In the genomic region with DNA sequence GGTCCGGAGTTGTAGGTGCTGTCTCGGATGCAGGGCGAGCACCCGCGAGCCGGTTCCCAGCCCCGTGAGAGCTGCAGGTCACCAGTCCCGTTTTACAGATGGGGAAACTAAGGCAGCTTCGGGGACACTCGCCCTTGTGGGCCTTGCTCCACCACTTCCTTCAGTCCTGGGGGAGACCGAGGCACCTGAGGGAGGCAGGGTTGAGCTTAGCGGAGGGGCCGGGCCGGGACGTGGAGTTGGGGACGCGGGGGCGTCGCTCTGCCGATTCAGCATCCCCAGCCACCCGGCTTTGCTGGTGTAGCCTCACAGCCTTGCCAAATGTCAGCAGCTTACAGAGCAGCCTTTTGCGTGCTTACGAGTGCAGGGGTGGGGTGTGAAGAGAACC, we compare ENCODE assay signal across 1 cellular context.
TF ChIP-seq lines count a peak whose summit lies in the region.

No MANE protein-coding gene starts in this region.

TF ChIP-seq in GM23338, 12 proteins besides CTCF, POLR2A, EP300 and RAD21 (continued from another document):
- TF ChIP-seq, protein P1, sequence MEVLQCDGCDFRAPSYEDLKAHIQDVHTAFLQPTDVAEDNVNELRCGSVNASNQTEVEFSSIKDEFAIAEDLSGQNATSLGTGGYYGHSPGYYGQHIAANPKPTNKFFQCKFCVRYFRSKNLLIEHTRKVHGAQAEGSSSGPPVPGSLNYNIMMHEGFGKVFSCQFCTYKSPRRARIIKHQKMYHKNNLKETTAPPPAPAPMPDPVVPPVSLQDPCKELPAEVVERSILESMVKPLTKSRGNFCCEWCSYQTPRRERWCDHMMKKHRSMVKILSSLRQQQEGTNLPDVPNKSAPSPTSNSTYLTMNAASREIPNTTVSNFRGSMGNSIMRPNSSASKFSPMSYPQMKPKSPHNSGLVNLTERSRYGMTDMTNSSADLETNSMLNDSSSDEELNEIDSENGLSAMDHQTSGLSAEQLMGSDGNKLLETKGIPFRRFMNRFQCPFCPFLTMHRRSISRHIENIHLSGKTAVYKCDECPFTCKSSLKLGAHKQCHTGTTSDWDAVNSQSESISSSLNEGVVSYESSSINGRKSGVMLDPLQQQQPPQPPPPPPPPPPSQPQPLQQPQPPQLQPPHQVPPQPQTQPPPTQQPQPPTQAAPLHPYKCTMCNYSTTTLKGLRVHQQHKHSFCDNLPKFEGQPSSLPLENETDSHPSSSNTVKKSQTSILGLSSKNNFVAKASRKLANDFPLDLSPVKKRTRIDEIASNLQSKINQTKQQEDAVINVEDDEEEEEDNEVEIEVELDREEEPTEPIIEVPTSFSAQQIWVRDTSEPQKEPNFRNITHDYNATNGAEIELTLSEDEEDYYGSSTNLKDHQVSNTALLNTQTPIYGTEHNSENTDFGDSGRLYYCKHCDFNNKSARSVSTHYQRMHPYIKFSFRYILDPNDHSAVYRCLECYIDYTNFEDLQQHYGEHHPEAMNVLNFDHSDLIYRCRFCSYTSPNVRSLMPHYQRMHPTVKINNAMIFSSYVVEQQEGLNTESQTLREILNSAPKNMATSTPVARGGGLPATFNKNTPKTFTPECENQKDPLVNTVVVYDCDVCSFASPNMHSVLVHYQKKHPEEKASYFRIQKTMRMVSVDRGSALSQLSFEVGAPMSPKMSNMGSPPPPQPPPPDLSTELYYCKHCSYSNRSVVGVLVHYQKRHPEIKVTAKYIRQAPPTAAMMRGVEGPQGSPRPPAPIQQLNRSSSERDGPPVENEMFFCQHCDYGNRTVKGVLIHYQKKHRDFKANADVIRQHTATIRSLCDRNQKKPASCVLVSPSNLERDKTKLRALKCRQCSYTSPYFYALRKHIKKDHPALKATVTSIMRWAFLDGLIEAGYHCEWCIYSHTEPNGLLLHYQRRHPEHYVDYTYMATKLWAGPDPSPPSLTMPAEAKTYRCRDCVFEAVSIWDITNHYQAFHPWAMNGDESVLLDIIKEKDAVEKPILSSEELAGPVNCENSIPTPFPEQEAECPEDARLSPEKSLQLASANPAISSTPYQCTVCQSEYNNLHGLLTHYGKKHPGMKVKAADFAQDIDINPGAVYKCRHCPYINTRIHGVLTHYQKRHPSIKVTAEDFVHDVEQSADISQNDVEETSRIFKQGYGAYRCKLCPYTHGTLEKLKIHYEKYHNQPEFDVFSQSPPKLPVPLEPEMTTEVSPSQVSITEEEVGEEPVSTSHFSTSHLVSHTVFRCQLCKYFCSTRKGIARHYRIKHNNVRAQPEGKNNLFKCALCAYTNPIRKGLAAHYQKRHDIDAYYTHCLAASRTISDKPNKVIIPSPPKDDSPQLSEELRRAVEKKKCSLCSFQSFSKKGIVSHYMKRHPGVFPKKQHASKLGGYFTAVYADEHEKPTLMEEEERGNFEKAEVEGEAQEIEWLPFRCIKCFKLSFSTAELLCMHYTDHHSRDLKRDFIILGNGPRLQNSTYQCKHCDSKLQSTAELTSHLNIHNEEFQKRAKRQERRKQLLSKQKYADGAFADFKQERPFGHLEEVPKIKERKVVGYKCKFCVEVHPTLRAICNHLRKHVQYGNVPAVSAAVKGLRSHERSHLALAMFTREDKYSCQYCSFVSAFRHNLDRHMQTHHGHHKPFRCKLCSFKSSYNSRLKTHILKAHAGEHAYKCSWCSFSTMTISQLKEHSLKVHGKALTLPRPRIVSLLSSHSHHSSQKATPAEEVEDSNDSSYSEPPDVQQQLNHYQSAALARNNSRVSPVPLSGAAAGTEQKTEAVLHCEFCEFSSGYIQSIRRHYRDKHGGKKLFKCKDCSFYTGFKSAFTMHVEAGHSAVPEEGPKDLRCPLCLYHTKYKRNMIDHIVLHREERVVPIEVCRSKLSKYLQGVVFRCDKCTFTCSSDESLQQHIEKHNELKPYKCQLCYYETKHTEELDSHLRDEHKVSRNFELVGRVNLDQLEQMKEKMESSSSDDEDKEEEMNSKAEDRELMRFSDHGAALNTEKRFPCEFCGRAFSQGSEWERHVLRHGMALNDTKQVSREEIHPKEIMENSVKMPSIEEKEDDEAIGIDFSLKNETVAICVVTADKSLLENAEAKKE (CRISPR knock-in tag; IDR thresholded peaks at IDR 0.05): no peak
- no peak for TF ChIP-seq REST (IDR thresholded peaks at IDR 0.05; ENCODE audit: unreplicated experiment)
- TF ChIP-seq NANOG (IDR thresholded peaks at IDR 0.05; ENCODE audit: borderline replicate concordance): no peak
- TF ChIP-seq ZNF331 (CRISPR knock-in tag; IDR thresholded peaks at IDR 0.05; ENCODE audit: low read depth): no peak
- no peak for TF ChIP-seq EZH2 (IDR thresholded peaks at IDR 0.05; ENCODE audit: low read depth, unreplicated experiment)
- no peak for TF ChIP-seq STAT1 (IDR thresholded peaks at IDR 0.05; ENCODE audit: unreplicated experiment)
- TF ChIP-seq JUNB (IDR thresholded peaks at IDR 0.05; ENCODE audit: unreplicated experiment): no peak
- no peak for TF ChIP-seq ETS1 (IDR thresholded peaks at IDR 0.05)
- TF ChIP-seq POLR2AphosphoS5 (IDR thresholded peaks at IDR 0.05; ENCODE audit: low read depth): no peak
